ENCODE assay signal across 8 cellular contexts in the genomic region with DNA sequence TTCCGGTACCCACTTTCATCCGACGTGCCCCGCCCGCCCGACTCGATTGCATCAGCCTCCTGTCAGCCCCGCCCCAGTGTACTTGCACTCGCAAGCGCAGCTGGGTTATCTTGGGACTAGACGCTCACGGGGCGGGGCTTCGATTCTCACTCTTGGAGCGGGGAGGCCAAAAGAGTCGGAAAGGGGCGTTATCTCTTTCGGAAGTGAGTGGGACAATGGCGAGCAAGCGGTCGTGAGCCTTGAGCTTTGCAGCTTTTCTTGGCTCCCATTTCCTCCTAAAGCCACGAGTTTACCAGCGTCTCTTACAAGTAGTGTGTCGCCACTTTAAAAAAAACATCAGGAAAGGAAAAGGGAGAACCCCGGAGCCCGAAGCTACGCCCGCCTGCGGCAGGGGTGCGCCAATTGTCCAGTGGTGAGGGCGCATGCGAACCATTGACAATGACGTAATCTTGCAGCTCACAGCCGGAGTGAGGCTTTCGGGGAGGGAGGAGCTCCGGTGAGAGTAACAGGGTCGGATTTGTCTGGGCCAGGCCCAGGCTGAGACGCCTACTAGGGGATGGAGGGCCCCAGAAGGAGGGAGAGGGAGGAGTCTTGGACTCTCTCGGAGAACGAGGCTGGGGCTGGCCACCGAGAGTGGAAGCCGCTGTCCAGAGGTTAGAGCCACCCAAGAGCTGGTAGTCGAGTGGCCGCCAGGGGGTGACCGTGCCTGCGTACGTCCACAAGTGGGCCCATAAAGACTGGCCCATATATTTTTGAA.
DNase-seq lines count a peak whose midpoint lies in the region; ATAC-seq, FAIRE-seq and TF ChIP-seq lines count a peak whose summit lies in the region.

No MANE protein-coding gene starts in this region.

- H3K9me3 Mint-ChIP-seq in Caco-2 (ENCODE audit: unreplicated experiment) (no peaks in the 10 kb centered on the region), memory B cell (peaks cover 3% of the 10 kb centered on the region)
- no peaks in the 10 kb centered on the region for H3K9me3 Mint-ChIP-seq in effector memory CD8-positive, alpha-beta T cell

- DNase-seq in Caco-2: peak; percentile 91 to 95
- DNase-seq in HTR-8/SVneo (ENCODE audit: insufficient read length, low spot score): peak; percentile 69
- DNase-seq in NOMO-1 (lab: John Stamatoyannopoulos, UW; ENCODE audit: unreplicated experiment in 2 of 2): peak; percentile 83 to 91
- peak; percentile 57 to 66 (median 61) for DNase-seq in activated CD8-positive, alpha-beta memory T cell treated with anti-CD3 and anti-CD28 coated beads for 48 hours (ENCODE audit: low read depth in 2 of 3, low spot score in 2 of 3)
- peak; percentile 85 to 89 (median 87) for DNase-seq in effector memory CD8-positive, alpha-beta T cell
- peak; percentile 68 to 83 for DNase-seq in memory B cell (ENCODE audit: low spot score in 2 of 2)
- DNase-seq in stimulated activated CD8-positive, alpha-beta memory T cell treated with anti-CD3 and anti-CD28 coated beads, Interleukin-12 subunit alpha, Interleukin-12 subunit beta, amount 100 ng/mL, for 1 hour (ENCODE audit: low read depth): peak; percentile 84

- ATAC-seq in GM21381 (IDR thresholded peaks at IDR 0.05; ENCODE audit: unreplicated experiment) (peak; percentile 92), memory B cell (ENCODE audit: low read depth) (peak; percentile 85)
- peak; percentile 88 for ATAC-seq in effector memory CD8-positive, alpha-beta T cell (replicated peaks)

- H3K36me3 Mint-ChIP-seq in Caco-2 (ENCODE audit: insufficient read depth, unreplicated experiment) (peaks cover 6% of the 10 kb centered on the region), memory B cell (peaks cover 9% of the 10 kb centered on the region)
- peaks cover 14% of the 10 kb centered on the region for H3K36me3 Mint-ChIP-seq in effector memory CD8-positive, alpha-beta T cell (ENCODE audit: insufficient read depth)

- H3K36me3 ChIP-seq in Caco-2 (ENCODE audit: control insufficient read depth, insufficient read depth, low read length): no peaks in the 10 kb centered on the region

- peaks cover 5% of the 10 kb centered on the region for H3K4me1 Mint-ChIP-seq in Caco-2 (ENCODE audit: low read depth, unreplicated experiment)
- H3K4me1 Mint-ChIP-seq in effector memory CD8-positive, alpha-beta T cell (ENCODE audit: low read depth in 2 of 2): peaks cover 6 to 11% of the 10 kb centered on the region in 2 donors
- peaks cover 3% of the 10 kb centered on the region for H3K4me1 Mint-ChIP-seq in memory B cell

- intact Hi-C loops in Caco-2 (cut with micrococcal nuclease; ENCODE audit: unreplicated experiment): loop anchor here (1.0 to 5.0 kb wide), 4 partner anchors 148 to 523 kb away; no protein-coding TSS in a partner anchor

- H3K27me3 Mint-ChIP-seq in Caco-2 (ENCODE audit: insufficient read depth, unreplicated experiment): no peaks in the 10 kb centered on the region
- no peaks in the 10 kb centered on the region for H3K27me3 Mint-ChIP-seq in effector memory CD8-positive, alpha-beta T cell
- H3K27me3 Mint-ChIP-seq in memory B cell: no peaks in the 10 kb centered on the region

- peak overlapping the region; percentile 34 for H3K4me3 ChIP-seq in Caco-2 (ENCODE audit: low read depth, low read length)

- no peaks in the 10 kb centered on the region for H3K27me3 ChIP-seq in Caco-2 (replicated peaks; ENCODE audit: control insufficient read depth, insufficient read depth, low read length)

- peak overlapping the region; percentile 79 for H3K4me3 Mint-ChIP-seq in Caco-2 (ENCODE audit: unreplicated experiment)
- peak overlapping the region; percentile 90 to 93 for H3K4me3 Mint-ChIP-seq in effector memory CD8-positive, alpha-beta T cell
- peak overlapping the region; percentile 82 for H3K4me3 Mint-ChIP-seq in memory B cell

- BruUV-seq in Caco-2 (replicated peaks; lab: Mats Ljungman, UMichigan): TSS peak; percentile 73

- no peaks in the 10 kb centered on the region for H3K4me1 ChIP-seq in Caco-2

- peak; percentile 24 to 73 for TF ChIP-seq CTCF in Caco-2 (IDR thresholded peaks at IDR 0.05; ENCODE audit: insufficient read depth in 1 of 2, low read depth in 1 of 2, low read length in 1 of 2, severe bottlenecking in 1 of 2, unreplicated experiment in 1 of 2)

- CTCF ChIA-PET in Caco-2 (lab: Charles Lee): interaction anchor here (0.7 to 1.2 kb wide), 4 partner anchors 147 to 368 kb away, joined by 3 to 10 read pairs (median 4); partner anchors contain the start of gene APEX2

- no peak for FAIRE-seq in HTR-8/SVneo (lab: Jason Lieb, UNC)

- no peaks in the 10 kb centered on the region for H3K9me3 ChIP-seq in Caco-2

- POLR2A ChIA-PET in Caco-2 (lab: Charles Lee): interaction anchor here (0.6 to 1.4 kb wide), 6 partner anchors 109 to 955 kb away, joined by 3 to 6 read pairs (median 3); partner anchors contain the start of genes GNL3L and TSR2

- peak overlapping the region; percentile 90 for H3K27ac Mint-ChIP-seq in Caco-2 (ENCODE audit: unreplicated experiment)
- peak overlapping the region; percentile 97 to 99 for H3K27ac Mint-ChIP-seq in effector memory CD8-positive, alpha-beta T cell
- peak overlapping the region; percentile 99 for H3K27ac Mint-ChIP-seq in memory B cell

Comparison
In these comparisons a context has a peak if more than half of its experiments do, and no peak if none do; other contexts are left out.
1. Peak in every context shown above with its lines: DNase-seq, ATAC-seq and H3K4me3 ChIP-seq.